35 cellular contexts compared by ENCODE assay signal in the genomic region with DNA sequence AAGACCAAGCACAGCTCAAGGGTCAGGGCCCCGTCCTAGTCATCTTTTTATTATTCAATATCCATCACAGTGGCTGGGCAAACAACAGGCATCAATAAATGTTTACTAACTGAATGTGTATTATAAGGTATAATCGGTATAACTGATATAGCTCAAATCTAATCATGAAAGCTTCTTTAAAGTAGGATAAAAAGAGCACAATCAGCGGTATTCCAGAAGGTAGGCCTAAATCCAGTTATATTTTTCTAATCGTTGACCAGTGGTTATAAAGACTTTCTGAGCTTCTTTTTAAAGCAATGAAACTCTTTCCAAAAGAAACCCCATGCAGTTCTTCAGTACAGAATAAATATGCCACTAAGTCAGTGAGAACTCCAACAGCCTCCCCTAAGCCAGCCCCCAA.
"Had no signal": no experiment of that assay in that cellular context is flagged by ENCODE, and none has a peak within 500 bp of the region (broad histone marks: within the 10 kb centered on the region; RNA-seq: fewer than 3 reads in every experiment).

No MANE protein-coding gene starts in this region.

- H3K9me3 ChIP-seq: MG63 had no signal

- H3K4me3 ChIP-seq: MG63 had no signal

- DNase-seq: Karpas-422, Kasumi-1, MG63, MM.1S, MV-4-11, NCI-H1048, NCI-H1092, NCI-H1092 treated with DMSO at 0.1 percent for 48 hours, NCI-H1105, NCI-H1105 treated with DMSO at 0.1 percent for 48 hours, NCI-H1417, NCI-H1417 treated with DMSO at 0.1 percent for 48 hours, NCI-H1436, NCI-H1436 treated with DMSO at 0.1 percent for 48 hours, NCI-H146, NCI-H1694, NCI-H1694 treated with DMSO at 0.1 percent for 48 hours, NCI-H187, NCI-H187 treated with DMSO at 0.1 percent for 48 hours, NCI-H1930, NCI-H2029, NCI-H2029 treated with DMSO at 0.1 percent for 48 hours, NCI-H2081, NCI-H2081 treated with DMSO at 0.1 percent for 48 hours, NCI-H2107, NCI-H2171, NCI-H2171 treated with DMSO at 0.1 percent for 48 hours, NCI-H2227 treated with DMSO at 0.1 percent for 48 hours, NCI-H226, NCI-H345, NCI-H446, NCI-H446 treated with DMSO at 0.1 percent for 48 hours, NCI-H510A, NCI-H510A treated with DMSO at 0.1 percent for 48 hours, NCI-H524 had no signal

- H3K27me3 ChIP-seq: MG63 had no signal
